Comparison of ENCODE assay signal across 8 cellular contexts in genomic region chr12:991350-992278, GRCh38. TPM values are rescaled to one million over a fixed set of nuclear protein-coding genes. Genes with fewer than 3 reads are reported as not detected.
DNase-seq lines count a peak whose midpoint lies in the region; ATAC-seq and TF ChIP-seq lines count a peak whose summit lies in the region.

No MANE protein-coding gene starts in this region.

- H3K27me3 Mint-ChIP-seq in memory B cell: no peaks in the 10 kb centered on the region

- peak overlapping the region; percentile 96 for H3K27ac ChIP-seq in SJSA1
- peak overlapping the region; percentile 66 for H3K27ac ChIP-seq in duodenal mucosa (ENCODE audit: low read depth, low read length)
- H3K27ac ChIP-seq in thoracic aorta: peak overlapping the region; percentile 93 to 96

- H3K4me3 Mint-ChIP-seq in memory B cell: peak overlapping the region; percentile 100

- H3K9ac ChIP-seq in duodenal mucosa (ENCODE audit: low read depth in 1 of 2, low read length in 2 of 2): peak overlapping the region; percentile 67 to 71

- H3K27me3 ChIP-seq in SJSA1 (replicated peaks): no peaks in the 10 kb centered on the region
- no peaks in the 10 kb centered on the region for H3K27me3 ChIP-seq in duodenal mucosa (ENCODE audit: control insufficient read depth in 1 of 2, insufficient read depth in 2 of 2, low read length in 2 of 2)
- H3K27me3 ChIP-seq in thoracic aorta (replicated peaks; ENCODE audit: insufficient read depth): no peaks in the 10 kb centered on the region

- peaks cover 24% of the 10 kb centered on the region for H3K4me1 Mint-ChIP-seq in memory B cell

- H3K36me3 ChIP-seq in SJSA1 (peaks cover 3% of the 10 kb centered on the region; the same call in 1 of the 2 replicates), duodenal mucosa (ENCODE audit: control insufficient read depth in 1 of 2, insufficient read depth in 2 of 2, low read length in 2 of 2) (no peaks in the 10 kb centered on the region), thoracic aorta (no peaks in the 10 kb centered on the region)

- peak; percentile 44 for ATAC-seq in HG03460 (IDR thresholded peaks at IDR 0.05; ENCODE audit: unreplicated experiment)
- peak; percentile 12 for ATAC-seq in memory B cell (ENCODE audit: low read depth)
- peak; percentile 5 for ATAC-seq in thoracic aorta (ENCODE audit: insufficient number of reproducible peaks, low FRiP score, low read depth)

- H3K9me3 ChIP-seq in SJSA1 (replicated peaks) (no peaks in the 10 kb centered on the region), duodenal mucosa (ENCODE audit: control insufficient read depth in 1 of 2, low read length in 2 of 2) (no peaks in the 10 kb centered on the region), thoracic aorta (no peaks in the 10 kb centered on the region)

- DNase-seq in activated naive CD4-positive, alpha-beta T cell treated with Interleukin-2 at 50 U/mL for 16 hours: peak; percentile 2
- DNase-seq in activated naive CD4-positive, alpha-beta T cell treated with anti-CD3 and anti-CD28 coated beads, Interleukin-2, amount 50 U/mL, for 16 hours: no peak
- DNase-seq in SJSA1 (ENCODE audit: low read depth in 1 of 2, low spot score in 2 of 2): peak in 1 of 2 experiments; percentile 67
- no peak for DNase-seq in memory B cell (ENCODE audit: low spot score in 2 of 2)
- no peak for DNase-seq in thoracic aorta (ENCODE audit: low spot score)
- DNase-seq in OCI-M2 (lab: John Stamatoyannopoulos, UW; ENCODE audit: unreplicated experiment): no peak

- peaks cover 27% of the 10 kb centered on the region for H3K4me1 ChIP-seq in SJSA1 (replicated peaks)
- peaks cover 18 to 28% of the 10 kb centered on the region in 2 donors for H3K4me1 ChIP-seq in duodenal mucosa (ENCODE audit: control insufficient read depth in 1 of 2, insufficient read depth in 2 of 2, low read length in 2 of 2)
- H3K4me1 ChIP-seq in thoracic aorta (ENCODE audit: control insufficient read depth in 1 of 2, low read depth in 2 of 2): peaks cover 24 to 37% of the 10 kb centered on the region in 2 donors

- H3K4me3 ChIP-seq in SJSA1: peak overlapping the region; percentile 98
- peak overlapping the region; percentile 75 to 84 for H3K4me3 ChIP-seq in duodenal mucosa (ENCODE audit: low read depth in 1 of 2, low read length in 2 of 2)
- H3K4me3 ChIP-seq in thoracic aorta: peak overlapping the region; percentile 90

- no peak for TF ChIP-seq CTCF in thoracic aorta (IDR thresholded peaks at IDR 0.05)

- no peaks in the 10 kb centered on the region for H3K36me3 Mint-ChIP-seq in memory B cell

- H3K9me3 Mint-ChIP-seq in memory B cell: no peaks in the 10 kb centered on the region

- peak overlapping the region; percentile 88 for H3K27ac Mint-ChIP-seq in memory B cell

RNA-seq across cellular contexts. Expression of gene ERC1, which starts 0.6 kb away (rescaled TPM):
- total RNA-seq in SJSA1 (2014; rRNA removed; shearing (Covaris generic)): 19.7 and 27.6 TPM in 2 replicates
- total RNA-seq in thoracic aorta: 10 to 100 TPM; 45.8 to 80.0 TPM

RNA-seq across cellular contexts. Expression of gene RAD52, which starts 42.1 kb away (rescaled TPM):
- total RNA-seq in SJSA1 (2014; rRNA removed; shearing (Covaris generic)): 4.5 and 13.1 TPM in 2 replicates
- total RNA-seq in thoracic aorta: 10 to 100 TPM; 21.5 to 21.9 TPM
